In genomic region chr9:13480688-13481087, GRCh38 we compare ENCODE assay signal across 26 cellular contexts.
DNase-seq lines count a peak whose midpoint lies in the region; ATAC-seq, FAIRE-seq and TF ChIP-seq lines count a peak whose summit lies in the region.
"Had no signal": no experiment of that assay in that cellular context is flagged by ENCODE, and none has a peak within 500 bp of the region (broad histone marks: within the 10 kb centered on the region; RNA-seq: fewer than 3 reads in every experiment).

No MANE protein-coding gene starts in this region.

- H3K4me1 Mint-ChIP-seq in GM23338 (peaks cover 13% of the 10 kb centered on the region; the same call in 2 of the 3 replicates), endothelial cell (ENCODE audit: unreplicated experiment) (no peaks in the 10 kb centered on the region)
- H3K4me1 Mint-ChIP-seq in naive thymus-derived CD4-positive, alpha-beta T cell, result no peaks in the 10 kb centered on the region
- H3K4me1 Mint-ChIP-seq: activated naive CD8-positive, alpha-beta T cell treated with anti-CD3 and anti-CD28 coated beads for 36 hours had no signal

- H3K9me3 Mint-ChIP-seq in GM23338 (peaks cover 12% of the 10 kb centered on the region; the same call in 2 of the 3 replicates), endothelial cell (ENCODE audit: unreplicated experiment) (no peaks in the 10 kb centered on the region)
- H3K9me3 Mint-ChIP-seq in naive thymus-derived CD4-positive, alpha-beta T cell, result peaks cover 0 to 28% (median 14%) of the 10 kb centered on the region in 11 donors

- no peaks in the 10 kb centered on the region for H3K9me3 ChIP-seq in naive thymus-derived CD4-positive, alpha-beta T cell (ENCODE audit: control insufficient read depth in 2 of 3, low read length in 3 of 3)
- H3K9me3 ChIP-seq: BE2C, gastrocnemius medialis, testis had no signal

- H3K27me3 Mint-ChIP-seq in GM23338 (ENCODE audit: insufficient read depth, low read depth, poor library complexity) (peaks cover 2% of the 10 kb centered on the region), endothelial cell (ENCODE audit: unreplicated experiment) (no peaks in the 10 kb centered on the region)
- H3K27me3 Mint-ChIP-seq in naive thymus-derived CD4-positive, alpha-beta T cell, result no peaks in the 10 kb centered on the region
- H3K27me3 Mint-ChIP-seq: activated naive CD8-positive, alpha-beta T cell treated with anti-CD3 and anti-CD28 coated beads for 36 hours had no signal

- no peaks in the 10 kb centered on the region for H3K4me1 ChIP-seq in GM23338 (ENCODE audit: insufficient read depth)
- no peaks in the 10 kb centered on the region for H3K4me1 ChIP-seq in naive thymus-derived CD4-positive, alpha-beta T cell (ENCODE audit: control insufficient read depth in 2 of 2, insufficient read depth in 2 of 2, low read length in 2 of 2)
- H3K4me1 ChIP-seq: BE2C, testis had no signal

- no peaks in the 10 kb centered on the region for H3F3A ChIP-seq in GM23338 (replicated peaks; ENCODE audit: low read depth)

- DNase-seq in AG08395 (ENCODE audit: low spot score) (peak; percentile 47), GM23338 (ENCODE audit: low spot score) (no peak), endothelial cell (ENCODE audit: low spot score) (no peak), islet precursor cell (peak; percentile 89), GM10266 (ENCODE audit: extremely low spot score) (no peak), GM12891 (ENCODE audit: insufficient read length, low spot score) (no peak)
- no peak for DNase-seq in naive thymus-derived CD4-positive, alpha-beta T cell
- DNase-seq: 8988T; activated CD8-positive, alpha-beta T cell treated with anti-CD3 and anti-CD28 coated beads, Interleukin-2, amount 10 ng/mL, durations not matched to agents 7 days and 5 days; activated effector memory CD4-positive, alpha-beta T cell treated with anti-CD3 and anti-CD28 coated beads, Interleukin-2, amount 50 U/mL, for 16 hours; activated naive CD8-positive, alpha-beta T cell treated with anti-CD3 and anti-CD28 coated beads for 36 hours; aorta; BE2C; gastrocnemius medialis; left colon; mesenchymal stem cell; NCI-H146; NCI-H524; stimulated activated naive CD8-positive, alpha-beta T cell treated with anti-CD3 and anti-CD28 coated beads, Interleukin-15, Interleukin-2, amounts not matched to agents 100 U/mL and 50 U/mL, for 24 hours; T-helper 2 cell; testis had no signal

- CTCF ChIA-PET in naive thymus-derived CD4-positive, alpha-beta T cell (lab: Charles Lee), result no interaction called here

- no peak overlapping the region for H3K27ac Mint-ChIP-seq in GM23338
- H3K27ac Mint-ChIP-seq in endothelial cell (ENCODE audit: unreplicated experiment), result peak overlapping the region; percentile 46
- H3K27ac Mint-ChIP-seq in naive thymus-derived CD4-positive, alpha-beta T cell, result no peak overlapping the region
- H3K27ac Mint-ChIP-seq: activated CD8-positive, alpha-beta T cell treated with anti-CD3 and anti-CD28 coated beads, Interleukin-2, amount 10 ng/mL, durations not matched to agents 7 days and 5 days; activated naive CD8-positive, alpha-beta T cell treated with anti-CD3 and anti-CD28 coated beads for 36 hours had no signal

- H3K27ac ChIP-seq in GM23338 (ENCODE audit: low read depth), result no peak overlapping the region
- H3K27ac ChIP-seq in naive thymus-derived CD4-positive, alpha-beta T cell (ENCODE audit: low read depth, low read length), result no peak overlapping the region
- H3K27ac ChIP-seq: gastrocnemius medialis, hepatocyte, testis had no signal

- FAIRE-seq in GM12891 (lab: Jason Lieb, UNC), result no peak
- FAIRE-seq: GM19239, urothelium cell line had no signal

- intact Hi-C loops in naive thymus-derived CD4-positive, alpha-beta T cell (cut with micrococcal nuclease), result no loop called here

- H3K4me3 Mint-ChIP-seq in GM23338, result no peak overlapping the region
- no peak overlapping the region for H3K4me3 Mint-ChIP-seq in endothelial cell (ENCODE audit: unreplicated experiment)
- no peak overlapping the region for H3K4me3 Mint-ChIP-seq in naive thymus-derived CD4-positive, alpha-beta T cell
- H3K4me3 Mint-ChIP-seq: activated CD8-positive, alpha-beta T cell treated with anti-CD3 and anti-CD28 coated beads, Interleukin-2, amount 10 ng/mL, durations not matched to agents 7 days and 5 days; activated naive CD8-positive, alpha-beta T cell treated with anti-CD3 and anti-CD28 coated beads for 36 hours had no signal

- no peak overlapping the region for H3K4me2 ChIP-seq in GM23338
- H3K4me2 ChIP-seq: hepatocyte had no signal

- H3K4me3 ChIP-seq in GM23338, result no peak overlapping the region
- no peak overlapping the region for H3K4me3 ChIP-seq in naive thymus-derived CD4-positive, alpha-beta T cell (ENCODE audit: low read length)
- H3K4me3 ChIP-seq: gastrocnemius medialis, hepatocyte, testis had no signal

- H3K9me2 ChIP-seq in GM23338 (ENCODE audit: insufficient read depth), result peaks cover 31% of the 10 kb centered on the region; the same call in 1 of the 2 replicates

- H2AFZ ChIP-seq in GM23338, result peak overlapping the region; percentile 80
- H2AFZ ChIP-seq: hepatocyte had no signal

- H4K20me1 ChIP-seq in GM23338 (replicated peaks; ENCODE audit: insufficient read depth), result no peaks in the 10 kb centered on the region

- POLR2A ChIA-PET in naive thymus-derived CD4-positive, alpha-beta T cell (lab: Charles Lee), result no interaction called here

- no peak for TF ChIP-seq POLR2A in GM12891 (IDR thresholded peaks at IDR 0.05; ENCODE audit: low read depth, low read length)

- H3K36me3 Mint-ChIP-seq in GM23338 (ENCODE audit: low read depth), result peaks cover 10% of the 10 kb centered on the region
- peaks cover 26% of the 10 kb centered on the region for H3K36me3 Mint-ChIP-seq in endothelial cell (ENCODE audit: low read depth, unreplicated experiment)
- H3K36me3 Mint-ChIP-seq in naive thymus-derived CD4-positive, alpha-beta T cell, result no peaks in the 10 kb centered on the region
- H3K36me3 Mint-ChIP-seq: activated naive CD8-positive, alpha-beta T cell treated with anti-CD3 and anti-CD28 coated beads for 36 hours had no signal

- no peaks in the 10 kb centered on the region for H3K36me3 ChIP-seq in GM23338 (ENCODE audit: insufficient read depth)
- H3K36me3 ChIP-seq in naive thymus-derived CD4-positive, alpha-beta T cell (ENCODE audit: control insufficient read depth in 2 of 3, insufficient read depth in 3 of 3, low read length in 3 of 3), result no peaks in the 10 kb centered on the region
- H3K36me3 ChIP-seq: BE2C, gastrocnemius medialis had no signal

- TF ChIP-seq CTCF in GM23338 (conservative IDR thresholded peaks at IDR 0.05; ENCODE audit: low read depth in 2 of 2) (no peak), endothelial cell (IDR thresholded peaks at IDR 0.05; ENCODE audit: unreplicated experiment) (no peak), GM10266 (IDR thresholded peaks at IDR 0.05; ENCODE audit: control insufficient read depth, insufficient read depth, low read depth, missing control alignments) (no peak)

- no peaks in the 10 kb centered on the region for H3K27me3 ChIP-seq in GM23338 (ENCODE audit: insufficient read depth)
- no peaks in the 10 kb centered on the region for H3K27me3 ChIP-seq in naive thymus-derived CD4-positive, alpha-beta T cell (ENCODE audit: control insufficient read depth in 2 of 2, insufficient read depth in 2 of 2, low read length in 2 of 2)
- H3K27me3 ChIP-seq: BE2C, gastrocnemius medialis, hepatocyte, testis had no signal

- ATAC-seq in GM23338, result no peak
- no peak for ATAC-seq in GM21619 (IDR thresholded peaks at IDR 0.05; ENCODE audit: unreplicated experiment)
- no peak for ATAC-seq in naive thymus-derived CD4-positive, alpha-beta T cell
- ATAC-seq: activated CD8-positive, alpha-beta T cell treated with anti-CD3 and anti-CD28 coated beads, Interleukin-2, amount 10 ng/mL, durations not matched to agents 7 days and 5 days; gastrocnemius medialis; left colon; SK-N-SH treated with all-trans-retinoic acid at 6 μM for 48 hours; stimulated activated naive CD8-positive, alpha-beta T cell treated with anti-CD3 and anti-CD28 coated beads, Interleukin-15, Interleukin-2, amounts not matched to agents 100 U/mL and 50 U/mL, for 24 hours had no signal

- no peaks in the 10 kb centered on the region for H3K79me2 ChIP-seq in GM23338 (replicated peaks; ENCODE audit: insufficient read depth)
- H3K79me2 ChIP-seq: hepatocyte had no signal

TF ChIP-seq in GM12891, 5 proteins besides CTCF, POLR2A, EP300 and RAD21:
- TF ChIP-seq POU2F2 (IDR thresholded peaks at IDR 0.05; ENCODE audit: low read depth, low read length) (no peak), POLR2AphosphoS5 (IDR thresholded peaks at IDR 0.05; ENCODE audit: low read depth, low read length) (no peak), TAF1 (IDR thresholded peaks at IDR 0.05; ENCODE audit: low read depth, low read length) (no peak), SPI1 (IDR thresholded peaks at IDR 0.05; ENCODE audit: low read depth, low read length) (no peak)

Comparison
In these comparisons a context has a peak if more than half of its experiments do, and no peak if none do; other contexts are left out.
1. DNase-seq: peak in AG08395 (single experiment) and islet precursor cell (single experiment); none in GM23338 (single experiment), endothelial cell (single experiment), GM10266 (single experiment), GM12891 (single experiment) and naive thymus-derived CD4-positive, alpha-beta T cell (0 of 9).